In genomic region chr7:131692131-131692960, GRCh38 we compare ENCODE assay signal across 8 cellular contexts.
DNase-seq lines count a peak whose midpoint lies in the region; ATAC-seq and TF ChIP-seq lines count a peak whose summit lies in the region.

No MANE protein-coding gene starts in this region.

- H3K4me1 ChIP-seq in body of pancreas: no peaks in the 10 kb centered on the region

- no peak overlapping the region for H3K4me3 ChIP-seq in Jurkat, Clone E6-1 (ENCODE audit: low read length)
- H3K4me3 ChIP-seq in body of pancreas (no peak overlapping the region), kidney epithelial cell (ENCODE audit: low read depth, low read length) (no peak overlapping the region)

- TF ChIP-seq CTCF in body of pancreas (IDR thresholded peaks at IDR 0.05) (peak; percentile 48 to 68 (median 59)), kidney epithelial cell (IDR thresholded peaks at IDR 0.05; ENCODE audit: insufficient read depth, low read length, poor library complexity, severe bottlenecking) (peak; percentile 93)

- no peaks in the 10 kb centered on the region for H3K9me3 ChIP-seq in body of pancreas

- H3K27me3 ChIP-seq in body of pancreas (peaks cover 0 to 18% of the 10 kb centered on the region in 2 donors), kidney epithelial cell (ENCODE audit: control insufficient read depth, insufficient read depth, low read length) (peaks cover 28% of the 10 kb centered on the region)

- WGBS in body of pancreas, 2 donors: 14 to 24% methylated on average over 16 to 30 of the region's 30 CpGs

- no peak overlapping the region for H3K27ac ChIP-seq in body of pancreas

- ATAC-seq in body of pancreas (no peak), HG03280 (IDR thresholded peaks at IDR 0.05; ENCODE audit: unreplicated experiment) (no peak)

- no peak for TF ChIP-seq POLR2A in body of pancreas (IDR thresholded peaks at IDR 0.05)

- intact Hi-C loops in body of pancreas (cut with DNase I): no loop called here

- in situ Hi-C loops in SK-MEL-5 (cut with HindIII; ENCODE audit: low pct_unique_long_range_greater_than_20kb, low sequenced_read_pairs): no loop called here

- peak; percentile 89 for DNase-seq in ELF-1 (ENCODE audit: low read depth, low spot score)
- peak; percentile 7 for DNase-seq in Jurkat, Clone E6-1 (ENCODE audit: low read depth, low spot score)
- peak; percentile 75 for DNase-seq in SK-MEL-5 (ENCODE audit: low read depth, low spot score)
- DNase-seq in body of pancreas: peak; percentile 25 to 60 (median 49)
- DNase-seq in kidney epithelial cell (ENCODE audit: low read depth): no peak
- peak; percentile 36 for DNase-seq in stimulated activated CD4-positive, alpha-beta T cell treated with anti-CD3 and anti-CD28 coated beads, Interleukin-4, amount 100 ng/mL, for 24 hours
- DNase-seq in mesenteric fat pad (ENCODE audit: low spot score): no peak

- H3K36me3 ChIP-seq in body of pancreas (replicated peaks in 1 of 2; ENCODE audit: insufficient read depth in 1 of 2, low read depth in 2 of 2) (no peaks in the 10 kb centered on the region), kidney epithelial cell (ENCODE audit: control insufficient read depth, insufficient read depth, low read length) (no peaks in the 10 kb centered on the region)

Comparison
In these comparisons a context has a peak if more than half of its experiments do, and no peak if none do; other contexts are left out.
1. DNase-seq: peak in ELF-1 (single experiment), Jurkat, Clone E6-1 (single experiment), SK-MEL-5 (single experiment), body of pancreas (4 of 4) and stimulated activated CD4-positive, alpha-beta T cell treated with anti-CD3 and anti-CD28 coated beads, Interleukin-4, amount 100 ng/mL, for 24 hours (single experiment); none in kidney epithelial cell (single experiment) and mesenteric fat pad (single experiment).